Comparison of ENCODE assay signal across 1 cellular context in the genomic region with DNA sequence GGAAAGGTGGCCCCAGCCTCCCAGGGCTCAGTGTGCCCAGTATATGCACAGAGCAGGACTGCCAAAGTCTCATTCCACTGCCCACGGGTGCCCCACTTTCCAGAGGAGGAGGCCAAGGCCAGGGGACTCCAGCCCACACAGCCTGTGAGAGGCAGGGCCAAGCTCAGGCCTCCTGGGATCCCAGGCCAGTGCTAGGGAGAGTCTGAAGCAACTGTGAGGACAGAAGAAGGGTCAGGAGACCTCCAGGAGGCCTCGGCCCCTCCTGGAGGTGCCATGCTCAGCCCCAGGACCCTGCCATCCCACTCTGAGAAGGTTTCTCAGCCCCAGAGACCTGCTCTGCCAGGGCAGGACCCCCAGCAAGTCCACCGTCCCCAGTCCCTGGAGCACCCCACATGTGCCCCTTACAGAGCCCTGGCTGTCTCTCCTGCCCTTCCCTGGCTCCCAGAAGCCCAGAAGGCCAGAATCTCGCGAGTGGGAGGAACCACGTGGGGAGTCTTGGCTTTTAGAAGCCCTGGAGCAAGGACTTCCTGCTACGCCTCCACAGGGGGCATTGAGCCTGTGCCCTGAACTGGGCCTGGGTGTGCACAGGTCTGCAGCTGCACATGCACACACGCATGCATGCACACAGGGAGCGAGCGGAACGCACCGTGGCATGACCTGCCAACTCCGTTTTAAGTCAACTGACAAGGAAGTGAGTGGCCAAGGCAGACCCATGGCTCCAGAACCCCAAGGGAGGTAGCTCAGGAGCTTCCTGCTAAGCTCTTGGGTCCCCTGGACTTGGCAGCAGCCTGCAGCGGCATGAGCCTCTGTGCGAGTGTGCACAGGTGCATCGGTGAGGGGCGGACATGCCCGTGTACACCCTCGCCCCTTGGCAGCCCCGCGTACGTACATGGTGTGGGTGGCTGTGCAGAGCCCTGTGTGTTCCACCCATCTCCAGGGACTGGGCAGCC.
TF ChIP-seq lines count a peak whose summit lies in the region.

No MANE protein-coding gene starts in this region.

TF ChIP-seq in HepG2, 621 proteins besides CTCF, POLR2A, EP300 and RAD21 (continued from another document):
- TF ChIP-seq, protein P1, sequence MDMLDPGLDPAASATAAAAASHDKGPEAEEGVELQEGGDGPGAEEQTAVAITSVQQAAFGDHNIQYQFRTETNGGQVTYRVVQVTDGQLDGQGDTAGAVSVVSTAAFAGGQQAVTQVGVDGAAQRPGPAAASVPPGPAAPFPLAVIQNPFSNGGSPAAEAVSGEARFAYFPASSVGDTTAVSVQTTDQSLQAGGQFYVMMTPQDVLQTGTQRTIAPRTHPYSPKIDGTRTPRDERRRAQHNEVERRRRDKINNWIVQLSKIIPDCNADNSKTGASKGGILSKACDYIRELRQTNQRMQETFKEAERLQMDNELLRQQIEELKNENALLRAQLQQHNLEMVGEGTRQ (IDR thresholded peaks at IDR 0.05; ENCODE audit: low read depth, low read length): no peak
- TF ChIP-seq, protein P1 (CRISPR knock-in tag; IDR thresholded peaks at IDR 0.05; ENCODE audit: borderline replicate concordance): no peak
- no peak for TF ChIP-seq FOXK1 (CRISPR knock-in tag; IDR thresholded peaks at IDR 0.05; ENCODE audit: borderline replicate concordance, low read depth)
